In the genomic region with DNA sequence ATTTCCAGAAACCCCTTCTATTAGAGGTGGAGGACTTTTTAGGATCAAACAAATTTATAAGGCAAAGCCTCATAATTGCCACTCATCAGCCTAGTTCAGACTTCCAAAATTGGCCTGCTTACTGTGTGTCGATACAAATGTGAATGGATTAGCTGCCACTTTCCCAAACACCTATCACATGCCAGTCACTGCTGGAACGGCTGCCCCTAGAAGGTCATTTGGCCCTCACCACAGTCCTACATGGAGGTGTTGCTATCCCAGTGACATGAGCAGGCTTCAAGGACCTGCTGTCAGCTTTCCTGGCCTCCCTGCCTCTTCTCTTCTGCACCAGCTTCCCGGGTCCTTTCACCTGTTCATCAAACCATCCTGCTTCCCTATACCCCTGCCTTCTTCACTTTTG, we compare ENCODE assay signal across 35 cellular contexts.
"Had no signal": no experiment of that assay in that cellular context is flagged by ENCODE, and none has a peak within 500 bp of the region (broad histone marks: within the 10 kb centered on the region; RNA-seq: fewer than 3 reads in every experiment).

No MANE protein-coding gene starts in this region.

- ATAC-seq: activated CD8-positive, alpha-beta T cell treated with anti-CD3 and anti-CD28 coated beads for 36 hours; activated naive CD8-positive, alpha-beta T cell treated with anti-CD3 and anti-CD28 coated beads, Interleukin-2, amount 50 U/mL, for 24 hours; activated T-cell treated with anti-CD3 and anti-CD28 coated beads, Interleukin-2, amount 50 U/mL, for 4 hours; activated T-cell treated with anti-CD3 and anti-CD28 coated beads, Interleukin-2, amount 50 U/mL, for 72 hours; activated T-helper 17 cell treated with anti-CD3 and anti-CD28 coated beads, Interleukin-2, amount 50 U/mL, for 72 hours had no signal

- H3K36me3 ChIP-seq: ascending aorta, cardiac muscle cell had no signal

- H3K4me3 ChIP-seq: ascending aorta, cardiac muscle cell had no signal

- H3K9me3 Mint-ChIP-seq: activated B cell treated with CpG ODN at 0.5 μM for 24 hours; activated CD4-positive, alpha-beta memory T cell treated with anti-CD3 and anti-CD28 coated beads for 36 hours; activated CD4-positive, alpha-beta T cell treated with anti-CD3 and anti-CD28 coated beads, Interleukin-2, amount 10 ng/mL, durations not matched to agents 24 days and 14 days; activated CD8-positive, alpha-beta T cell treated with anti-CD3 and anti-CD28 coated beads for 36 hours; activated naive CD4-positive, alpha-beta T cell treated with anti-CD3 and anti-CD28 coated beads, Interleukin-2, amount 10 ng/mL, durations not matched to agents 7 days and 5 days; activated naive CD8-positive, alpha-beta T cell treated with anti-CD3 and anti-CD28 coated beads, Interleukin-2, amount 10 ng/mL, durations not matched to agents 7 days and 5 days; activated naive CD8-positive, alpha-beta T cell treated with anti-CD3 and anti-CD28 coated beads, Interleukin-2, amount 50 U/mL, for 24 hours; activated T-cell treated with anti-CD3 and anti-CD28 coated beads, Interleukin-2, amount 50 U/mL, for 4 hours; activated T-cell treated with anti-CD3 and anti-CD28 coated beads, Interleukin-2, amount 50 U/mL, for 72 hours; activated T-helper 1 cell treated with anti-CD3 and anti-CD28 coated beads, Interleukin-12 subunit alpha, Interleukin-12 subunit beta, Interleukin-2, Interleukin-4 antibody, amounts not matched to agents 30 ng/mL and 10 ng/mL and 1 ng/mL, durations not matched to agents 14 hours and 24 hours and 36 hours; activated T-helper 17 cell treated with anti-CD3 and anti-CD28 coated beads, Interleukin-2, amount 50 U/mL, for 72 hours; T-helper 1 cell treated with Interleukin-12 subunit alpha and Interleukin-12 subunit beta and Interleukin-4 antibody, amounts not matched to agents 30 μg/mL and 1 μg/mL, for 36 hours; T-helper 2 cell treated with Interferon-gamma antibody and Interleukin-4, amounts not matched to agents 5 μg/mL and 100 μg/mL, for 36 hours had no signal

- H3K36me3 Mint-ChIP-seq: activated CD4-positive, alpha-beta memory T cell treated with anti-CD3 and anti-CD28 coated beads for 36 hours; activated naive CD4-positive, alpha-beta T cell treated with anti-CD3 and anti-CD28 coated beads, Interleukin-2, amount 10 ng/mL, durations not matched to agents 7 days and 5 days; activated naive CD4-positive, alpha-beta T cell treated with anti-CD3 and anti-CD28 coated beads, Interleukin-2, amount 50 U/mL, for 24 hours; activated naive CD8-positive, alpha-beta T cell; activated naive CD8-positive, alpha-beta T cell treated with anti-CD3 and anti-CD28 coated beads, Interleukin-2, amount 10 ng/mL, durations not matched to agents 7 days and 5 days; brain had no signal

- H3K4me3 Mint-ChIP-seq: activated B cell treated with CpG ODN at 0.5 μM for 24 hours; activated CD4-positive, alpha-beta memory T cell treated with anti-CD3 and anti-CD28 coated beads for 36 hours; activated CD4-positive, alpha-beta T cell treated with anti-CD3 and anti-CD28 coated beads, Interleukin-2, amount 10 ng/mL, durations not matched to agents 24 days and 14 days; activated CD8-positive, alpha-beta T cell treated with anti-CD3 and anti-CD28 coated beads for 36 hours; activated naive CD4-positive, alpha-beta T cell treated with anti-CD3 and anti-CD28 coated beads, Interleukin-2, amount 10 ng/mL, durations not matched to agents 7 days and 5 days; activated naive CD4-positive, alpha-beta T cell treated with anti-CD3 and anti-CD28 coated beads, Interleukin-2, amount 50 U/mL, for 24 hours; activated naive CD8-positive, alpha-beta T cell; activated naive CD8-positive, alpha-beta T cell treated with anti-CD3 and anti-CD28 coated beads, Interleukin-2, amount 10 ng/mL, durations not matched to agents 7 days and 5 days; activated naive CD8-positive, alpha-beta T cell treated with anti-CD3 and anti-CD28 coated beads, Interleukin-2, amount 50 U/mL, for 24 hours; activated T-cell treated with anti-CD3 and anti-CD28 coated beads, Interleukin-2, amount 50 U/mL, for 4 hours; activated T-cell treated with anti-CD3 and anti-CD28 coated beads, Interleukin-2, amount 50 U/mL, for 72 hours; activated T-helper 1 cell treated with anti-CD3 and anti-CD28 coated beads, Interleukin-12 subunit alpha, Interleukin-12 subunit beta, Interleukin-2, Interleukin-4 antibody, amounts not matched to agents 30 ng/mL and 10 ng/mL and 1 ng/mL, durations not matched to agents 14 hours and 24 hours and 36 hours; activated T-helper 17 cell treated with anti-CD3 and anti-CD28 coated beads, Interleukin-2, amount 50 U/mL, for 72 hours; brain; T-helper 1 cell treated with Interleukin-12 subunit alpha and Interleukin-12 subunit beta and Interleukin-4 antibody, amounts not matched to agents 30 μg/mL and 1 μg/mL, for 36 hours; T-helper 2 cell treated with Interferon-gamma antibody and Interleukin-4, amounts not matched to agents 5 μg/mL and 100 μg/mL, for 36 hours had no signal

- H3K4me1 Mint-ChIP-seq: activated B cell treated with CpG ODN at 0.5 μM for 24 hours; activated CD4-positive, alpha-beta T cell treated with anti-CD3 and anti-CD28 coated beads, Interleukin-2, amount 10 ng/mL, durations not matched to agents 24 days and 14 days; activated naive CD4-positive, alpha-beta T cell treated with anti-CD3 and anti-CD28 coated beads, Interleukin-2, amount 10 ng/mL, durations not matched to agents 7 days and 5 days; activated naive CD4-positive, alpha-beta T cell treated with anti-CD3 and anti-CD28 coated beads, Interleukin-2, amount 50 U/mL, for 24 hours; activated naive CD8-positive, alpha-beta T cell treated with anti-CD3 and anti-CD28 coated beads, Interleukin-2, amount 10 ng/mL, durations not matched to agents 7 days and 5 days; activated naive CD8-positive, alpha-beta T cell treated with anti-CD3 and anti-CD28 coated beads, Interleukin-2, amount 50 U/mL, for 24 hours; activated T-helper 17 cell treated with anti-CD3 and anti-CD28 coated beads, Interleukin-2, amount 50 U/mL, for 72 hours; brain had no signal

- H3K27me3 ChIP-seq: ascending aorta had no signal

- DNase-seq: activated B cell treated with CpG ODN at 0.5 μM for 24 hours; activated CD4-positive, alpha-beta memory T cell treated with anti-CD3 and anti-CD28 coated beads for 36 hours; activated CD4-positive, alpha-beta T cell treated with anti-CD3 and anti-CD28 coated beads for 4 hours; activated CD4-positive, alpha-beta T cell treated with anti-CD3 and anti-CD28 coated beads, Interleukin-2, amount 10 ng/mL, durations not matched to agents 24 days and 14 days; activated CD4-positive, alpha-beta T cell treated with anti-CD3 and anti-CD28 coated beads, Interleukin-2, amount 50 U/mL, for 1 hour; activated CD4-positive, alpha-beta T cell treated with anti-CD3 and anti-CD28 coated beads, Interleukin-2, amount 50 U/mL, for 4 hours; activated CD4-positive, CD25-positive, alpha-beta regulatory T cell treated with anti-CD3 and anti-CD28 coated beads, Interleukin-2, amount 50 U/mL, for 72 hours; activated CD8-positive, alpha-beta memory T cell treated with anti-CD3 and anti-CD28 coated beads, Interleukin-2, amount 50 U/mL, for 4 hours; activated CD8-positive, alpha-beta T cell treated with anti-CD3 and anti-CD28 coated beads for 36 hours; activated gamma-delta T cell; activated naive CD4-positive, alpha-beta T cell treated with anti-CD3 and anti-CD28 coated beads, Interleukin-2, amount 10 ng/mL, durations not matched to agents 7 days and 5 days; activated naive CD4-positive, alpha-beta T cell treated with Interleukin-2 at 50 U/mL for 16 hours; activated naive CD8-positive, alpha-beta T cell treated with anti-CD3 and anti-CD28 coated beads, Interleukin-2, amount 10 ng/mL, durations not matched to agents 7 days and 5 days; activated naive CD8-positive, alpha-beta T cell treated with anti-CD3 and anti-CD28 coated beads, Interleukin-2, amount 50 U/mL, for 24 hours; activated T-cell treated with anti-CD3 and anti-CD28 coated beads for 4 hours; activated T-cell treated with anti-CD3 and anti-CD28 coated beads, Interleukin-2, amount 50 U/mL, for 1 hour; activated T-cell treated with anti-CD3 and anti-CD28 coated beads, Interleukin-2, amount 50 U/mL, for 4 hours; activated T-cell treated with anti-CD3 and anti-CD28 coated beads, Interleukin-2, amount 50 U/mL, for 72 hours; amygdala; anterior cingulate cortex; central memory CD4-positive, alpha-beta T cell; SW 1271; T-helper 1 cell; T-helper 2 cell; T-helper 9 cell had no signal

- H3K27ac ChIP-seq: ascending aorta, cardiac muscle cell, VCaP had no signal

- H3K9me3 ChIP-seq: ascending aorta had no signal

- H3K4me1 ChIP-seq: ascending aorta had no signal

- H3K27ac Mint-ChIP-seq: activated B cell treated with CpG ODN at 0.5 μM for 24 hours; activated CD4-positive, alpha-beta memory T cell treated with anti-CD3 and anti-CD28 coated beads for 36 hours; activated CD4-positive, alpha-beta T cell treated with anti-CD3 and anti-CD28 coated beads, Interleukin-2, amount 10 ng/mL, durations not matched to agents 24 days and 14 days; activated CD8-positive, alpha-beta T cell treated with anti-CD3 and anti-CD28 coated beads for 36 hours; activated naive CD4-positive, alpha-beta T cell treated with anti-CD3 and anti-CD28 coated beads, Interleukin-2, amount 10 ng/mL, durations not matched to agents 7 days and 5 days; activated naive CD4-positive, alpha-beta T cell treated with anti-CD3 and anti-CD28 coated beads, Interleukin-2, amount 50 U/mL, for 24 hours; activated naive CD8-positive, alpha-beta T cell; activated naive CD8-positive, alpha-beta T cell treated with anti-CD3 and anti-CD28 coated beads, Interleukin-2, amount 10 ng/mL, durations not matched to agents 7 days and 5 days; activated naive CD8-positive, alpha-beta T cell treated with anti-CD3 and anti-CD28 coated beads, Interleukin-2, amount 50 U/mL, for 24 hours; activated T-cell treated with anti-CD3 and anti-CD28 coated beads, Interleukin-2, amount 50 U/mL, for 72 hours; activated T-helper 1 cell treated with anti-CD3 and anti-CD28 coated beads, Interleukin-12 subunit alpha, Interleukin-12 subunit beta, Interleukin-2, Interleukin-4 antibody, amounts not matched to agents 30 ng/mL and 10 ng/mL and 1 ng/mL, durations not matched to agents 14 hours and 24 hours and 36 hours; activated T-helper 17 cell treated with anti-CD3 and anti-CD28 coated beads, Interleukin-2, amount 50 U/mL, for 72 hours; brain; T-helper 1 cell treated with Interleukin-12 subunit alpha and Interleukin-12 subunit beta and Interleukin-4 antibody, amounts not matched to agents 30 μg/mL and 1 μg/mL, for 36 hours; T-helper 2 cell treated with Interferon-gamma antibody and Interleukin-4, amounts not matched to agents 5 μg/mL and 100 μg/mL, for 36 hours had no signal
